ENCODE assay signal across 21 cellular contexts in genomic region chr16:89084411-89084810, GRCh38. TPM values are rescaled to one million over a fixed set of nuclear protein-coding genes. Genes with fewer than 3 reads are reported as not detected.
DNase-seq lines count a peak whose midpoint lies in the region; TF ChIP-seq lines count a peak whose summit lies in the region.
"Had no signal": no experiment of that assay in that cellular context is flagged by ENCODE, and none has a peak within 500 bp of the region (broad histone marks: within the 10 kb centered on the region; RNA-seq: fewer than 3 reads in every experiment).

No MANE protein-coding gene starts in this region.

- H3K9me3 ChIP-seq in colonic mucosa (no peaks in the 10 kb centered on the region), skeletal muscle satellite cell (replicated peaks; ENCODE audit: low read length) (no peaks in the 10 kb centered on the region), Caco-2 (no peaks in the 10 kb centered on the region)
- H3K9me3 ChIP-seq: A549, left lung, tibial nerve had no signal

- H3K4me2 ChIP-seq in skeletal muscle satellite cell (ENCODE audit: low read length), result peak overlapping the region; percentile 22
- H3K4me2 ChIP-seq: A549 had no signal

- no peak for TF ChIP-seq CTCF in colonic mucosa (IDR thresholded peaks at IDR 0.05)
- TF ChIP-seq CTCF in Caco-2 (IDR thresholded peaks at IDR 0.05; ENCODE audit: insufficient read depth in 1 of 2, low read depth in 1 of 2, low read length in 1 of 2, severe bottlenecking in 1 of 2, unreplicated experiment in 1 of 2), result no peak

- H3K36me3 Mint-ChIP-seq in activated CD4-positive, alpha-beta T cell treated with anti-CD3 and anti-CD28 coated beads, Interleukin-2, amount 10 ng/mL, durations not matched to agents 7 days and 5 days (ENCODE audit: low read depth), result no peaks in the 10 kb centered on the region
- H3K36me3 Mint-ChIP-seq in Caco-2 (ENCODE audit: insufficient read depth, unreplicated experiment), result no peaks in the 10 kb centered on the region
- H3K36me3 Mint-ChIP-seq: activated CD8-positive, alpha-beta memory T cell treated with anti-CD3 and anti-CD28 coated beads, Interleukin-2, amount 10 ng/mL, durations not matched to agents 7 days and 5 days had no signal

- H3K4me1 Mint-ChIP-seq in activated CD4-positive, alpha-beta T cell treated with anti-CD3 and anti-CD28 coated beads, Interleukin-2, amount 10 ng/mL, durations not matched to agents 7 days and 5 days, result peaks cover 4% of the 10 kb centered on the region
- H3K4me1 Mint-ChIP-seq in Caco-2 (ENCODE audit: low read depth, unreplicated experiment), result no peaks in the 10 kb centered on the region
- H3K4me1 Mint-ChIP-seq: activated CD8-positive, alpha-beta memory T cell treated with anti-CD3 and anti-CD28 coated beads, Interleukin-2, amount 10 ng/mL, durations not matched to agents 7 days and 5 days had no signal

- H3K36me3 ChIP-seq in colonic mucosa (no peaks in the 10 kb centered on the region), skeletal muscle satellite cell (ENCODE audit: insufficient read depth, low read length) (no peaks in the 10 kb centered on the region), Caco-2 (ENCODE audit: control insufficient read depth, insufficient read depth, low read length) (no peaks in the 10 kb centered on the region)
- H3K36me3 ChIP-seq: left lung, tibial nerve had no signal

- H3K9ac ChIP-seq in colonic mucosa (ENCODE audit: low read depth in 2 of 2, low read length in 2 of 2) (peak overlapping the region in 1 of 2 donors; percentile 68), skeletal muscle satellite cell (ENCODE audit: low read depth, low read length) (no peak overlapping the region)

- H3K4me1 ChIP-seq in colonic mucosa (no peaks in the 10 kb centered on the region), skeletal muscle satellite cell (ENCODE audit: control insufficient read depth, insufficient read depth, low read length) (peaks cover 10% of the 10 kb centered on the region), Caco-2 (no peaks in the 10 kb centered on the region)
- H3K4me1 ChIP-seq: A549, left lung, tibial nerve had no signal

- no peak overlapping the region for H3K4me3 Mint-ChIP-seq in activated CD4-positive, alpha-beta T cell treated with anti-CD3 and anti-CD28 coated beads, Interleukin-2, amount 10 ng/mL, durations not matched to agents 7 days and 5 days
- no peak overlapping the region for H3K4me3 Mint-ChIP-seq in Caco-2 (ENCODE audit: unreplicated experiment)
- H3K4me3 Mint-ChIP-seq: activated CD8-positive, alpha-beta memory T cell treated with anti-CD3 and anti-CD28 coated beads, Interleukin-2, amount 10 ng/mL, durations not matched to agents 7 days and 5 days had no signal

- CTCF ChIA-PET in activated CD4-positive, alpha-beta T cell treated with anti-CD3 and anti-CD28 coated beads, Interleukin-2, amount 10 ng/mL, durations not matched to agents 7 days and 5 days (lab: Charles Lee), result interaction anchor here (1.4 to 1.7 kb wide), 2 partner anchors 23 to 140 kb away, joined by 3 to 4 read pairs; no protein-coding TSS in a partner anchor
- CTCF ChIA-PET in Caco-2 (lab: Charles Lee), result no interaction called here

- POLR2A ChIA-PET in activated CD4-positive, alpha-beta T cell treated with anti-CD3 and anti-CD28 coated beads, Interleukin-2, amount 10 ng/mL, durations not matched to agents 7 days and 5 days (lab: Charles Lee), result no interaction called here
- POLR2A ChIA-PET in Caco-2 (lab: Charles Lee), result no interaction called here

- intact Hi-C loops in colonic mucosa (cut with DNase I), result no loop called here
- intact Hi-C loops in Caco-2 (cut with micrococcal nuclease; ENCODE audit: unreplicated experiment), result no loop called here

- H3K9me3 Mint-ChIP-seq in activated CD4-positive, alpha-beta T cell treated with anti-CD3 and anti-CD28 coated beads, Interleukin-2, amount 10 ng/mL, durations not matched to agents 7 days and 5 days, result no peaks in the 10 kb centered on the region
- no peaks in the 10 kb centered on the region for H3K9me3 Mint-ChIP-seq in Caco-2 (ENCODE audit: unreplicated experiment)

- no peak overlapping the region for H3K4me3 ChIP-seq in colonic mucosa
- H3K4me3 ChIP-seq in skeletal muscle satellite cell (ENCODE audit: low read length), result peak overlapping the region; percentile 29
- H3K4me3 ChIP-seq in Caco-2 (ENCODE audit: low read depth, low read length), result no peak overlapping the region
- H3K4me3 ChIP-seq: A549, left lung, tibial nerve had no signal

- H3K27me3 ChIP-seq in colonic mucosa (no peaks in the 10 kb centered on the region), skeletal muscle satellite cell (ENCODE audit: control insufficient read depth, insufficient read depth, low read length) (peaks cover 67% of the 10 kb centered on the region), Caco-2 (replicated peaks; ENCODE audit: control insufficient read depth, insufficient read depth, low read length) (no peaks in the 10 kb centered on the region)

- DNase-seq in activated CD4-positive, alpha-beta T cell treated with anti-CD3 and anti-CD28 coated beads, Interleukin-2, amount 10 ng/mL, durations not matched to agents 7 days and 5 days, result no peak
- DNase-seq in activated CD4-positive, alpha-beta T cell treated with anti-CD3 and anti-CD28 coated beads, Interleukin-2, amount 50 U/mL, for 4 hours, result no peak
- peak; percentile 50 for DNase-seq in NCI-H2171 (lab: John Stamatoyannopoulos, UW)
- DNase-seq in colonic mucosa, result peak; percentile 49
- DNase-seq in Caco-2, result no peak
- no peak for DNase-seq in AML-193 (lab: John Stamatoyannopoulos, UW)
- no peak for DNase-seq in NCI-H345 (lab: John Stamatoyannopoulos, UW)
- DNase-seq: activated CD4-positive, alpha-beta T cell treated with anti-CD3 and anti-CD28 coated beads for 1 hour; activated CD8-positive, alpha-beta memory T cell treated with anti-CD3 and anti-CD28 coated beads, Interleukin-2, amount 10 ng/mL, durations not matched to agents 7 days and 5 days; activated effector memory CD4-positive, alpha-beta T cell treated with Interleukin-2 at 50 U/mL for 16 hours; DMS79 treated with DMSO at 0.1 percent for 48 hours; effector memory CD4-positive, alpha-beta T cell; NCI-H1436 treated with DMSO at 0.1 percent for 48 hours; NCI-H2227 treated with DMSO at 0.1 percent for 48 hours; posterior cingulate gyrus; SHP77 treated with DMSO at 0.1 percent for 48 hours; T1000 had no signal

- no peaks in the 10 kb centered on the region for H3K27me3 Mint-ChIP-seq in activated CD4-positive, alpha-beta T cell treated with anti-CD3 and anti-CD28 coated beads, Interleukin-2, amount 10 ng/mL, durations not matched to agents 7 days and 5 days
- peaks cover 19% of the 10 kb centered on the region for H3K27me3 Mint-ChIP-seq in Caco-2 (ENCODE audit: insufficient read depth, unreplicated experiment)

- no peak overlapping the region for H3K27ac ChIP-seq in colonic mucosa
- H3K27ac ChIP-seq: A549, left lung, tibial nerve had no signal

- H3K27ac Mint-ChIP-seq in activated CD4-positive, alpha-beta T cell treated with anti-CD3 and anti-CD28 coated beads, Interleukin-2, amount 10 ng/mL, durations not matched to agents 7 days and 5 days, result peak overlapping the region; percentile 68
- H3K27ac Mint-ChIP-seq in Caco-2 (ENCODE audit: unreplicated experiment), result no peak overlapping the region
- H3K27ac Mint-ChIP-seq: activated CD8-positive, alpha-beta memory T cell treated with anti-CD3 and anti-CD28 coated beads, Interleukin-2, amount 10 ng/mL, durations not matched to agents 7 days and 5 days had no signal

- no TSS peak for BruUV-seq in Caco-2 (replicated peaks; lab: Mats Ljungman, UMichigan)

RNA-seq across cellular contexts. Expression of gene ACSF3, which starts 9.2 kb away (rescaled TPM):
- 10 to 100 TPM; 57.3 to 62.0 TPM for total RNA-seq in activated CD4-positive, alpha-beta T cell treated with anti-CD3 and anti-CD28 coated beads, Interleukin-2, amount 10 ng/mL, durations not matched to agents 7 days and 5 days
- 10 to 100 TPM; 60.2 TPM for total RNA-seq in colonic mucosa
- total RNA-seq in skeletal muscle satellite cell (2012; rRNA removed), result 15.5 and 18.1 TPM in 2 replicates
- 49.5 and 55.2 TPM in 2 replicates for total RNA-seq in Caco-2 (2022)

Comparison
In these comparisons a context has a peak if more than half of its experiments do, and no peak if none do; other contexts are left out.
1. DNase-seq: peak in NCI-H2171 (single experiment) and colonic mucosa (single experiment); none in activated CD4-positive, alpha-beta T cell treated with anti-CD3 and anti-CD28 coated beads, Interleukin-2, amount 10 ng/mL, durations not matched to agents 7 days and 5 days (single experiment), activated CD4-positive, alpha-beta T cell treated with anti-CD3 and anti-CD28 coated beads, Interleukin-2, amount 50 U/mL, for 4 hours (0 of 2), Caco-2 (0 of 2), AML-193 (0 of 2) and NCI-H345 (single experiment).